Comparison of ENCODE assay signal across 2 cellular contexts in the genomic region with DNA sequence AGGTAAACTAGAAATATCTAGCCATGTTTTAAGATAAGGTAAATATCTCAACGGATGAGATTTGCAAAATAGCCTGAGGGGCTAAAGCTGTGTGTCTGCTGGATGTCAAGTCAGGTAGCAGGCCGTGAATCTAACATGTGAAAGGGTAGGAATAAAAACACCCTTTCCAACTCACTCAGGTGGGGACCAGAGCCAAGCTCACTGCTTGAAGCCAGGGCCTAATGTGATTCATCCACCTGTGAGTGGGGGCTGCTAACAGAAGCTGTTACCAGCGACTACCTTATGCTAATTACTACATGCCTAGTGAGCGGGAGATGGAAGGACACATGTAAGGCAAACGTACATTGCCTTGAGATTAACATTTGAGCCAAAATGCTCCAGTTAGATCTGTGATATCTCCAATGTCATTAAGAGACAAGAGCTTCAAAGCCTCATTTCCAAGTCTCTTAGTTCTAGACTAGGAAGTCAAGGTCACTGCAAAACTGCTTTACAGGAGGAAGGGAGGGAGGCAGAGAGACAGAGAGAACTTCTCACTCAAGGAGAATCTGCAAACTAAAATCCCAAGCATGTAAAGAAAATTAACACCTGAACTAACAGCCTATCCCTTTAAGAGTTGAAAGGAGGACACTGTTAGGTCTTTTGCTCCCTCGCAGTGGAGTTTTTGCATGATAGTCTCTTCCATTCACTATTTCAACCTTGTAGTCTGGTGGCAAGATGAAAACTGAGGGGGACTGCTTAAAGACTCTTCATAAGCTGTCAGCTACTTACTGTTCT.
TF ChIP-seq lines count a peak whose summit lies in the region.

No MANE protein-coding gene starts in this region.

TF ChIP-seq in HCT116, 20 proteins besides CTCF, POLR2A, EP300 and RAD21:
- TF ChIP-seq TCF7L2 (IDR thresholded peaks at IDR 0.05; ENCODE audit: borderline replicate concordance, extremely low read depth, insufficient read depth, insufficient read length) (peak; percentile 89), SRF (IDR thresholded peaks at IDR 0.05; ENCODE audit: low read depth) (no peak), SP1 (IDR thresholded peaks at IDR 0.05; ENCODE audit: low read depth) (no peak)
- TF ChIP-seq, protein P1, sequence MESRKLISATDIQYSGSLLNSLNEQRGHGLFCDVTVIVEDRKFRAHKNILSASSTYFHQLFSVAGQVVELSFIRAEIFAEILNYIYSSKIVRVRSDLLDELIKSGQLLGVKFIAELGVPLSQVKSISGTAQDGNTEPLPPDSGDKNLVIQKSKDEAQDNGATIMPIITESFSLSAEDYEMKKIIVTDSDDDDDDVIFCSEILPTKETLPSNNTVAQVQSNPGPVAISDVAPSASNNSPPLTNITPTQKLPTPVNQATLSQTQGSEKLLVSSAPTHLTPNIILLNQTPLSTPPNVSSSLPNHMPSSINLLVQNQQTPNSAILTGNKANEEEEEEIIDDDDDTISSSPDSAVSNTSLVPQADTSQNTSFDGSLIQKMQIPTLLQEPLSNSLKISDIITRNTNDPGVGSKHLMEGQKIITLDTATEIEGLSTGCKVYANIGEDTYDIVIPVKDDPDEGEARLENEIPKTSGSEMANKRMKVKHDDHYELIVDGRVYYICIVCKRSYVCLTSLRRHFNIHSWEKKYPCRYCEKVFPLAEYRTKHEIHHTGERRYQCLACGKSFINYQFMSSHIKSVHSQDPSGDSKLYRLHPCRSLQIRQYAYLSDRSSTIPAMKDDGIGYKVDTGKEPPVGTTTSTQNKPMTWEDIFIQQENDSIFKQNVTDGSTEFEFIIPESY (IDR thresholded peaks at IDR 0.05; ENCODE audit: extremely low read depth, insufficient replicate concordance, low read length): no peak
- TF ChIP-seq, protein P2, sequence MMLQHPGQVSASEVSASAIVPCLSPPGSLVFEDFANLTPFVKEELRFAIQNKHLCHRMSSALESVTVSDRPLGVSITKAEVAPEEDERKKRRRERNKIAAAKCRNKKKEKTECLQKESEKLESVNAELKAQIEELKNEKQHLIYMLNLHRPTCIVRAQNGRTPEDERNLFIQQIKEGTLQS (IDR thresholded peaks at IDR 0.05): no peak
TF ChIP-seq in HCT116: peak in this region for 1.

TF ChIP-seq in WTC11, 78 proteins besides CTCF, POLR2A, EP300 and RAD21:
- no peak for TF ChIP-seq GRHL2 (CRISPR knock-in tag; IDR thresholded peaks at IDR 0.05; ENCODE audit: insufficient replicate concordance, severe bottlenecking)
- no peak for TF ChIP-seq NFYB (CRISPR knock-in tag; conservative IDR thresholded peaks at IDR 0.05; ENCODE audit: low read depth)
- TF ChIP-seq ZNF317 (CRISPR knock-in tag; IDR thresholded peaks at IDR 0.05; ENCODE audit: borderline replicate concordance, low read depth): no peak
- TF ChIP-seq, protein P3, sequence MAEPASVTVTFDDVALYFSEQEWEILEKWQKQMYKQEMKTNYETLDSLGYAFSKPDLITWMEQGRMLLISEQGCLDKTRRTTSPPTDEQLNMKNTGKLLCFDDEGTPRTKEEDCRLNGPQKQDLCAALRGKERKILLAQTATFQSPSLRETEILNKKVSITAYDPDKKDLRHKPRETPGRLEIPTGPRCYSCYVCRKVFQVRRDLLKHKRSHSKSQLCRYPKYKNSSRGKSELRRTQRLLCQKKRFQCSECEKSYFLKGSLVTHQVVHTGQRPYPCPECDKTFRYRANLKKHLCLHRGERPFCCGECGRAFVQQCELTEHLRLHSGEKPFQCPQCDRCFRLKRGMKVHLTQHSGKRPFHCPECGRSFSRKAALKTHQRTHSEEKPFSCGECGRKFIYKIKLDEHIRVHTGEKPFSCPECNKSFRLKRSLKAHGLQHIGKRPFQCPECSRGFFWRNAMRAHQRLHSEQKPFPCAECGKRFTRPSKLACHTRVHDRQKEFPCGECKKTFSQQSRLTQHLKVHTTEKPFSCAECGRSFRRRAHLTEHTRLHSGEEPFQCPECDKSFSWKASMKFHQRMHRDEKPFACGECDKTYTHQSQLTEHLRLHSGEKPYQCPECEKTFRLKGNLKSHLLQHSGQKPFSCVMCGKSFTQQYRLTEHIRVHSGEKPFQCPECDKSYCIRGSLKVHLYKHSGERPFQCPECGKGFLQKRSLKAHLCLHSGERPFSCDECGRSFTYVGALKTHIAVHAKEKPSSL (CRISPR knock-in tag; conservative IDR thresholded peaks at IDR 0.05): no peak
- TF ChIP-seq, protein P4, sequence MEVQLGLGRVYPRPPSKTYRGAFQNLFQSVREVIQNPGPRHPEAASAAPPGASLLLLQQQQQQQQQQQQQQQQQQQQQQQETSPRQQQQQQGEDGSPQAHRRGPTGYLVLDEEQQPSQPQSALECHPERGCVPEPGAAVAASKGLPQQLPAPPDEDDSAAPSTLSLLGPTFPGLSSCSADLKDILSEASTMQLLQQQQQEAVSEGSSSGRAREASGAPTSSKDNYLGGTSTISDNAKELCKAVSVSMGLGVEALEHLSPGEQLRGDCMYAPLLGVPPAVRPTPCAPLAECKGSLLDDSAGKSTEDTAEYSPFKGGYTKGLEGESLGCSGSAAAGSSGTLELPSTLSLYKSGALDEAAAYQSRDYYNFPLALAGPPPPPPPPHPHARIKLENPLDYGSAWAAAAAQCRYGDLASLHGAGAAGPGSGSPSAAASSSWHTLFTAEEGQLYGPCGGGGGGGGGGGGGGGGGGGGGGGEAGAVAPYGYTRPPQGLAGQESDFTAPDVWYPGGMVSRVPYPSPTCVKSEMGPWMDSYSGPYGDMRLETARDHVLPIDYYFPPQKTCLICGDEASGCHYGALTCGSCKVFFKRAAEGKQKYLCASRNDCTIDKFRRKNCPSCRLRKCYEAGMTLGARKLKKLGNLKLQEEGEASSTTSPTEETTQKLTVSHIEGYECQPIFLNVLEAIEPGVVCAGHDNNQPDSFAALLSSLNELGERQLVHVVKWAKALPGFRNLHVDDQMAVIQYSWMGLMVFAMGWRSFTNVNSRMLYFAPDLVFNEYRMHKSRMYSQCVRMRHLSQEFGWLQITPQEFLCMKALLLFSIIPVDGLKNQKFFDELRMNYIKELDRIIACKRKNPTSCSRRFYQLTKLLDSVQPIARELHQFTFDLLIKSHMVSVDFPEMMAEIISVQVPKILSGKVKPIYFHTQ (CRISPR knock-in tag; IDR thresholded peaks at IDR 0.05): no peak
- TF ChIP-seq, protein P5, sequence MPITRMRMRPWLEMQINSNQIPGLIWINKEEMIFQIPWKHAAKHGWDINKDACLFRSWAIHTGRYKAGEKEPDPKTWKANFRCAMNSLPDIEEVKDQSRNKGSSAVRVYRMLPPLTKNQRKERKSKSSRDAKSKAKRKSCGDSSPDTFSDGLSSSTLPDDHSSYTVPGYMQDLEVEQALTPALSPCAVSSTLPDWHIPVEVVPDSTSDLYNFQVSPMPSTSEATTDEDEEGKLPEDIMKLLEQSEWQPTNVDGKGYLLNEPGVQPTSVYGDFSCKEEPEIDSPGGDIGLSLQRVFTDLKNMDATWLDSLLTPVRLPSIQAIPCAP (CRISPR knock-in tag; IDR thresholded peaks at IDR 0.05): no peak
- no peak for TF ChIP-seq ESRRA (CRISPR knock-in tag; IDR thresholded peaks at IDR 0.05; ENCODE audit: borderline replicate concordance)
- no peak for TF ChIP-seq FOXK1 (CRISPR knock-in tag; IDR thresholded peaks at IDR 0.05)
